20 cellular contexts compared by ENCODE assay signal in genomic region chr2:190581997-190582396, GRCh38.
"Had no signal": no experiment of that assay in that cellular context is flagged by ENCODE, and none has a peak within 500 bp of the region (broad histone marks: within the 10 kb centered on the region; RNA-seq: fewer than 3 reads in every experiment).

No MANE protein-coding gene starts in this region.

- H3K9me3 Mint-ChIP-seq: naive thymus-derived CD8-positive, alpha-beta T cell had no signal

- DNase-seq: colonic mucosa; dermis blood vessel endothelial cell; effector CD8-positive, alpha-beta T cell; kidney; left colon; mammary epithelial cell; mucosa of descending colon; naive thymus-derived CD8-positive, alpha-beta T cell; posterior cingulate gyrus; small intestine; stimulated activated CD4-positive, alpha-beta T cell treated with anti-CD3 and anti-CD28 coated beads, Interleukin-12 subunit alpha, Interleukin-12 subunit beta, amount 100 ng/mL, for 4 hours; stimulated activated naive CD4-positive, alpha-beta T cell treated with Interleukin-2 at 50 U/mL for 16 hours; tibial artery; upper lobe of left lung; uterus had no signal

- H3K4me3 Mint-ChIP-seq: naive thymus-derived CD8-positive, alpha-beta T cell had no signal

- H3K36me3 ChIP-seq: colonic mucosa, gastroesophageal sphincter, neutrophil, right atrium auricular region, suprapubic skin, tibial artery, upper lobe of left lung, uterus had no signal

- H3K27ac ChIP-seq: colonic mucosa, neutrophil, suprapubic skin, upper lobe of left lung, uterus had no signal

- H3K36me3 Mint-ChIP-seq: naive thymus-derived CD8-positive, alpha-beta T cell had no signal

- H3K27me3 Mint-ChIP-seq: naive thymus-derived CD8-positive, alpha-beta T cell had no signal

- H3K9me3 ChIP-seq: colonic mucosa, gastroesophageal sphincter, mucosa of descending colon, neutrophil, right atrium auricular region, suprapubic skin, tibial artery, upper lobe of left lung, uterus had no signal

- H3K4me3 ChIP-seq: colonic mucosa, gastroesophageal sphincter, hepatocyte, mucosa of descending colon, right atrium auricular region, suprapubic skin, tibial artery, upper lobe of left lung, uterus had no signal

- H3K27ac Mint-ChIP-seq: naive thymus-derived CD8-positive, alpha-beta T cell had no signal

- H3K27me3 ChIP-seq: colonic mucosa, gastroesophageal sphincter, hepatocyte, neutrophil, right atrium auricular region, suprapubic skin, tibial artery, upper lobe of left lung, uterus had no signal
